In the genomic region with DNA sequence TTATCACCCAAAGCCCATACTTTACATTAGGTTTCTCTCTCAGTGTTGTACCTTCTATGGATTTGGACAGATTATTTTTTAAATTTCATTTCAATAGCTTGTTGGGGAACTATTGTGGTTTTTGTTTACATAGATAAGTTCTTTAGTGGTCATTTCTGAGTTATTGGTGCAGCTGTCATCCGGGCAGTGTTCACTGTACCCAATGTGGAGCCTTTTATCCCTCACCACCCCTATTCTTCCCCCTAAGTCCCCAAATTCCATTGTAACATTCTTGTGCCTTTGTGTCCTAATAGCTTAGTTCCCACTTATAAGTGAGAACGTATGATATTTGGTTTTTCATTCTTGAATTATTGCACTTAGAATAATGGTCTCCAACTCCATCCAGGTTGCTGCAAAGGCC, we compare ENCODE assay signal across 22 cellular contexts. TPM values are rescaled to one million over a fixed set of nuclear protein-coding genes. Genes with fewer than 3 reads are reported as not detected.
"Had no signal": no experiment of that assay in that cellular context is flagged by ENCODE, and none has a peak within 500 bp of the region (broad histone marks: within the 10 kb centered on the region; RNA-seq: fewer than 3 reads in every experiment).

No MANE protein-coding gene starts in this region.

- H3K4me1 ChIP-seq: foreskin keratinocyte had no signal

- H3K36me3 Mint-ChIP-seq: type B pancreatic cell had no signal

- H3K4me3 Mint-ChIP-seq: activated CD4-positive, alpha-beta memory T cell treated with anti-CD3 and anti-CD28 coated beads for 36 hours; activated naive CD4-positive, alpha-beta T cell treated with anti-CD3 and anti-CD28 coated beads, Interleukin-2, amount 10 ng/mL, durations not matched to agents 7 days and 5 days; activated naive CD8-positive, alpha-beta T cell treated with anti-CD3 and anti-CD28 coated beads, Interleukin-2, amount 50 U/mL, for 24 hours; dendritic cell treated with granulocyte-macrophage colony-stimulating factor and Interleukin-4, amounts not matched to agents 40 ng/mL and 50 ng/mL, for 4 days; type B pancreatic cell had no signal

- DNase-seq: activated CD4-positive, alpha-beta memory T cell treated with anti-CD3 and anti-CD28 coated beads for 36 hours; activated CD4-positive, alpha-beta T cell treated with anti-CD3 and anti-CD28 coated beads for 48 hours; activated naive CD4-positive, alpha-beta T cell treated with anti-CD3 and anti-CD28 coated beads, Interleukin-2, amount 10 ng/mL, durations not matched to agents 7 days and 5 days; activated naive CD8-positive, alpha-beta T cell treated with anti-CD3 and anti-CD28 coated beads, Interleukin-2, amount 50 U/mL, for 24 hours; activated T-cell treated with anti-CD3 and anti-CD28 coated beads, Interleukin-2, amount 50 U/mL, for 48 hours; effector CD8-positive, alpha-beta T cell; glutamatergic neuron; nucleus accumbens; sigmoid colon; spleen; stimulated activated CD4-positive, alpha-beta T cell treated with anti-CD3 and anti-CD28 coated beads, Interleukin-4, amount 100 ng/mL, for 1 hour; stimulated activated naive CD4-positive, alpha-beta T cell; T-helper 2 cell had no signal

- H3K9me3 Mint-ChIP-seq: activated CD4-positive, alpha-beta memory T cell treated with anti-CD3 and anti-CD28 coated beads for 36 hours; activated naive CD8-positive, alpha-beta T cell treated with anti-CD3 and anti-CD28 coated beads, Interleukin-2, amount 50 U/mL, for 24 hours; dendritic cell treated with granulocyte-macrophage colony-stimulating factor and Interleukin-4, amounts not matched to agents 40 ng/mL and 50 ng/mL, for 4 days; type B pancreatic cell had no signal

- H3K27me3 ChIP-seq: spleen, vagina had no signal

- H3K27me3 Mint-ChIP-seq: activated CD4-positive, alpha-beta memory T cell treated with anti-CD3 and anti-CD28 coated beads for 36 hours; activated naive CD8-positive, alpha-beta T cell treated with anti-CD3 and anti-CD28 coated beads, Interleukin-2, amount 50 U/mL, for 24 hours had no signal

- H3K27ac ChIP-seq: body of pancreas, cardiac muscle cell, foreskin keratinocyte, sigmoid colon, vagina had no signal

- H3K9me3 ChIP-seq: body of pancreas, sigmoid colon, spleen, thoracic aorta, vagina had no signal

- ATAC-seq: activated naive CD8-positive, alpha-beta T cell treated with anti-CD3 and anti-CD28 coated beads, Interleukin-2, amount 50 U/mL, for 24 hours; body of pancreas had no signal

- H3K27ac Mint-ChIP-seq: activated CD4-positive, alpha-beta memory T cell treated with anti-CD3 and anti-CD28 coated beads for 36 hours; activated naive CD4-positive, alpha-beta T cell treated with anti-CD3 and anti-CD28 coated beads, Interleukin-2, amount 10 ng/mL, durations not matched to agents 7 days and 5 days; activated naive CD8-positive, alpha-beta T cell treated with anti-CD3 and anti-CD28 coated beads, Interleukin-2, amount 50 U/mL, for 24 hours had no signal

- H3K36me3 ChIP-seq: cardiac muscle cell, sigmoid colon, spleen, thoracic aorta, vagina had no signal

- H3K4me3 ChIP-seq: body of pancreas, cardiac muscle cell, lung, sigmoid colon, spleen, thoracic aorta, vagina had no signal

RNA-seq across cellular contexts. Expression of gene SLFN11, which starts 57.5 kb away (rescaled TPM):
- total RNA-seq: cardiac muscle cell had no signal
- polyA plus RNA-seq: cardiac muscle cell, neural cell had no signal
